ENCODE assay signal across 14 cellular contexts in genomic region chr6:12735786-12736185, GRCh38.
"Had no signal": no experiment of that assay in that cellular context is flagged by ENCODE, and none has a peak within 500 bp of the region (broad histone marks: within the 10 kb centered on the region; RNA-seq: fewer than 3 reads in every experiment).

No MANE protein-coding gene starts in this region.

- H3K9me3 ChIP-seq: esophagus muscularis mucosa, neutrophil, sigmoid colon had no signal

- H3K4me3 ChIP-seq: esophagus muscularis mucosa, psoas muscle, sigmoid colon, skin epidermis had no signal

- H3K27me3 ChIP-seq: esophagus muscularis mucosa, neutrophil, sigmoid colon had no signal

- H3K27ac Mint-ChIP-seq: naive thymus-derived CD8-positive, alpha-beta T cell had no signal

- H3K4me1 ChIP-seq: esophagus muscularis mucosa, psoas muscle, sigmoid colon had no signal

- H3K36me3 ChIP-seq: esophagus muscularis mucosa, neutrophil, sigmoid colon had no signal

- DNase-seq: effector memory CD4-positive, alpha-beta T cell; kidney; left cardiac atrium; left ventricle myocardium superior; naive thymus-derived CD8-positive, alpha-beta T cell; psoas muscle; sigmoid colon; stimulated activated CD4-positive, alpha-beta T cell treated with anti-CD3 and anti-CD28 coated beads, Interleukin-12 subunit alpha, Interleukin-12 subunit beta, amount 100 ng/mL, for 4 hours; stimulated activated naive CD4-positive, alpha-beta T cell; trophoblast cell had no signal

- H3K36me3 Mint-ChIP-seq: naive thymus-derived CD8-positive, alpha-beta T cell had no signal

- H3K4me3 Mint-ChIP-seq: naive thymus-derived CD8-positive, alpha-beta T cell had no signal

- H3K4me1 Mint-ChIP-seq: naive thymus-derived CD8-positive, alpha-beta T cell had no signal

- H3K27ac ChIP-seq: epithelial cell of prostate, esophagus muscularis mucosa, neutrophil, psoas muscle, sigmoid colon, skin epidermis had no signal
